Comparison of ENCODE assay signal across 10 cellular contexts in the genomic region with DNA sequence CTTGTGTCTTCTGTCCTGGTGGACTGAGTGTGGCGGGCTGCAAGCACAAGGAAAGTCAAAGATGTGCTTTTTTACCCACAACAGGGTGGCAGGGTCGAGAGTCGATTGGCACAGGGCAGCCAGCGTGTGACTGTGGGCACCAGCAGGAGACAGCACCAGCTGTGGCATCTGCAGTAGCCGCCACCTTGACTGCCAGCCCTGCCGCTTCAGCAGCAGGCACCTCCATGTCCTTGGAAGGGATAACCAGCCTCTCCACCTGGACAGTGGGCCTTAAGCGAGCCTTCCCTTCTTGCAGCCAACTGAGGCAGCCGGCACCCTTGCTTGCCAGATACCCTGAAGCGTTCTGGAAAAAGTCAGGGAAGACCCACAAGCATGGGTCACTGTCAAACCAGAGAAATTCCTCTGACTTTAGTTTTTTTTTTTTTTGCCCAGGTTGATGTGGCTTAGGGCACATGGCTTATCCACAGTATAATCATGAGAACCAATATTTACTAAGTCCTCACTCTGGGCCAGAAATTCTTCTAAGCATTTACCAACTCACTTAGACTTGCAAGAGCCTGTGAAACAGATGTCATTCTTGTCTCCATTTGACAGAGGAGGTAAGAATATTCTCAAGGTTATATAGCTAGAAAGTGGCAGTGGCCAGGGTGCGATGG. TPM values are rescaled to one million over a fixed set of nuclear protein-coding genes. Genes with fewer than 3 reads are reported as not detected.
DNase-seq lines count a peak whose midpoint lies in the region; ATAC-seq, FAIRE-seq and TF ChIP-seq lines count a peak whose summit lies in the region.
"Had no signal": no experiment of that assay in that cellular context is flagged by ENCODE, and none has a peak within 500 bp of the region (broad histone marks: within the 10 kb centered on the region; RNA-seq: fewer than 3 reads in every experiment).

No MANE protein-coding gene starts in this region.

- H3K56ac ChIP-seq in mesendoderm (ENCODE audit: low read length) = peak overlapping the region; percentile 79

- H3K9me3 ChIP-seq in BLaER1 treated with 17β-estradiol and CSF1 and Interleukin-3, amounts not matched to agents 10 nM and 100 nM (replicated peaks in 1 of 11) = peaks cover 0 to 11% (median 0%) of the 10 kb centered on the region in 11 experiments; a peak in 8 of 22 replicates
- no peaks in the 10 kb centered on the region for H3K9me3 ChIP-seq in WERI-Rb-1 (ENCODE audit: severe bottlenecking)
- H3K9me3 ChIP-seq: SJSA1 had no signal

- no peak overlapping the region for H2AK5ac ChIP-seq in mesendoderm (ENCODE audit: low read length)

- H4K8ac ChIP-seq in mesendoderm (ENCODE audit: low read depth, low read length) = no peak overlapping the region

- no peak for TF ChIP-seq CTCF in WERI-Rb-1 (IDR thresholded peaks at IDR 0.05; ENCODE audit: low read depth, low read length)

- H4K20me1 ChIP-seq in BLaER1 treated with 17β-estradiol and CSF1 and Interleukin-3, amounts not matched to agents 10 nM and 100 nM = no peaks in the 10 kb centered on the region

- peak overlapping the region; percentile 36 to 70 (median 58) for H3K4me3 ChIP-seq in BLaER1 treated with 17β-estradiol and CSF1 and Interleukin-3, amounts not matched to agents 10 nM and 100 nM
- H3K4me3 ChIP-seq in WERI-Rb-1 (ENCODE audit: low read depth, low read length) (no peak overlapping the region), mesendoderm (ENCODE audit: low read length) (no peak overlapping the region)
- H3K4me3 ChIP-seq: SJSA1 had no signal

- H3K27me3 Mint-ChIP-seq in activated T-cell treated with anti-CD3 and anti-CD28 coated beads, Interleukin-2, amount 50 U/mL, for 4 hours (ENCODE audit: low read depth) = no peaks in the 10 kb centered on the region

- H2BK5ac ChIP-seq in mesendoderm (ENCODE audit: low read length) = peak overlapping the region; percentile 72

- peak overlapping the region; percentile 77 to 99 (median 95) for H3K4me2 ChIP-seq in BLaER1 treated with 17β-estradiol and CSF1 and Interleukin-3, amounts not matched to agents 10 nM and 100 nM
- H3K4me2 ChIP-seq in mesendoderm (ENCODE audit: low read length) = no peak overlapping the region

- H3K79me2 ChIP-seq in mesendoderm (ENCODE audit: control insufficient read depth, insufficient read depth, low read length) = no peaks in the 10 kb centered on the region

- peaks cover 9% of the 10 kb centered on the region for H3K4me1 Mint-ChIP-seq in activated T-cell treated with anti-CD3 and anti-CD28 coated beads, Interleukin-2, amount 50 U/mL, for 4 hours (ENCODE audit: low read depth)

- no peak overlapping the region for H3K4me3 Mint-ChIP-seq in activated T-cell treated with anti-CD3 and anti-CD28 coated beads, Interleukin-2, amount 50 U/mL, for 4 hours

- no peaks in the 10 kb centered on the region for H3K79me1 ChIP-seq in mesendoderm (ENCODE audit: low read length)

- H4K5ac ChIP-seq in mesendoderm (ENCODE audit: low read length) = no peak overlapping the region

- DNase-seq in WERI-Rb-1 = peak; percentile 9
- DNase-seq in mesendoderm = no peak
- DNase-seq in T-helper 9 cell = no peak
- no peak for DNase-seq in cerebellar nuclear complex (lab: John Stamatoyannopoulos, UW)
- DNase-seq in activated T-cell treated with anti-CD3 and anti-CD28 coated beads, Interleukin-2, amount 50 U/mL, for 4 hours = no peak
- DNase-seq in urothelium cell line (ENCODE audit: low spot score) = no peak
- DNase-seq: NCI-H2029 treated with DMSO at 0.1 percent for 48 hours had no signal

- FAIRE-seq in urothelium cell line (lab: Jason Lieb, UNC) = no peak

- H3K23ac ChIP-seq in mesendoderm (ENCODE audit: low read length) = peak overlapping the region; percentile 61

- peak overlapping the region; percentile 58 to 87 (median 81); a peak in 21 of 22 replicates for H3K9ac ChIP-seq in BLaER1 treated with 17β-estradiol and CSF1 and Interleukin-3, amounts not matched to agents 10 nM and 100 nM
- peak overlapping the region; percentile 1 for H3K9ac ChIP-seq in mesendoderm (ENCODE audit: low read length)

- H2BK15ac ChIP-seq in mesendoderm (replicated peaks; ENCODE audit: low read depth) = no peak overlapping the region

- no CpG with 5 or more reads among the region's 10 CpGs for WGBS in mesendoderm (ENCODE audit: extremely low coverage, insufficient coverage, low lambda C conversion rate)

- peak overlapping the region; percentile 98 for H3K4ac ChIP-seq in mesendoderm (ENCODE audit: low read depth, low read length)

- H2BK120ac ChIP-seq in mesendoderm (ENCODE audit: low read depth, low read length) = peak overlapping the region; percentile 33

- H3K9me3 Mint-ChIP-seq in activated T-cell treated with anti-CD3 and anti-CD28 coated beads, Interleukin-2, amount 50 U/mL, for 4 hours = no peaks in the 10 kb centered on the region

- peak overlapping the region; percentile 48 to 95 (median 90); a peak in 21 of 22 replicates for H3K27ac ChIP-seq in BLaER1 treated with 17β-estradiol and CSF1 and Interleukin-3, amounts not matched to agents 10 nM and 100 nM
- peak overlapping the region; percentile 78 for H3K27ac ChIP-seq in WERI-Rb-1
- peak overlapping the region; percentile 66 for H3K27ac ChIP-seq in mesendoderm (ENCODE audit: low read depth, low read length)
- H3K27ac ChIP-seq: SJSA1 had no signal

- H3K27me3 ChIP-seq in BLaER1 treated with 17β-estradiol and CSF1 and Interleukin-3, amounts not matched to agents 10 nM and 100 nM = no peaks in the 10 kb centered on the region
- H3K27me3 ChIP-seq in WERI-Rb-1 (ENCODE audit: insufficient read depth, low read depth, severe bottlenecking) (no peaks in the 10 kb centered on the region), mesendoderm (ENCODE audit: insufficient read depth, low read length, poor library complexity) (no peaks in the 10 kb centered on the region)
- H3K27me3 ChIP-seq: SJSA1 had no signal

- H3K4me1 ChIP-seq in BLaER1 treated with 17β-estradiol and CSF1 and Interleukin-3, amounts not matched to agents 10 nM and 100 nM = peaks cover 83 to 98% (median 94%) of the 10 kb centered on the region in 10 experiments
- peaks cover 10% of the 10 kb centered on the region for H3K4me1 ChIP-seq in mesendoderm (ENCODE audit: control insufficient read depth, low read depth, low read length)

- no peaks in the 10 kb centered on the region for H3K36me3 ChIP-seq in BLaER1 treated with 17β-estradiol and CSF1 and Interleukin-3, amounts not matched to agents 10 nM and 100 nM
- H3K36me3 ChIP-seq in WERI-Rb-1 (no peaks in the 10 kb centered on the region), mesendoderm (ENCODE audit: control insufficient read depth, insufficient read depth, low read length) (no peaks in the 10 kb centered on the region)
- H3K36me3 ChIP-seq: SJSA1 had no signal

- peak; percentile 9 for ATAC-seq in GM19452 (IDR thresholded peaks at IDR 0.05; ENCODE audit: unreplicated experiment)
- ATAC-seq in activated T-cell treated with anti-CD3 and anti-CD28 coated beads, Interleukin-2, amount 50 U/mL, for 4 hours = no peak

- peak overlapping the region; percentile 53 for H3K18ac ChIP-seq in mesendoderm (ENCODE audit: low read length)

- H3K36me3 Mint-ChIP-seq in activated T-cell treated with anti-CD3 and anti-CD28 coated beads, Interleukin-2, amount 50 U/mL, for 4 hours (ENCODE audit: insufficient read depth) = no peaks in the 10 kb centered on the region

RNA-seq across cellular contexts. Expression of a gene that starts 30.1 kb away (rescaled TPM):
- 49.3 TPM for polyA plus RNA-seq in mesendoderm (2013, experiment 1 of 2)
- polyA plus RNA-seq in mesendoderm (2013, experiment 2 of 2) = 46.6 TPM
- 10 to 100 TPM in 2 of 3 donors, 1 to 10 TPM in 1; 10.0 to 17.0 (median 15.5) TPM for total RNA-seq in activated T-cell treated with anti-CD3 and anti-CD28 coated beads, Interleukin-2, amount 50 U/mL, for 4 hours

Comparison
In these comparisons a context has a peak if more than half of its experiments do, and no peak if none do; other contexts are left out.
1. H3K4me3 ChIP-seq: peak in BLaER1 treated with 17β-estradiol and CSF1 and Interleukin-3, amounts not matched to agents 10 nM and 100 nM (10 of 10); none in WERI-Rb-1 (single experiment) and mesendoderm (single experiment).
2. Peak in every context shown above with its lines, with median percentiles within 50 percentile points of each other: H3K27ac ChIP-seq.